8 cellular contexts compared by ENCODE assay signal in the genomic region with DNA sequence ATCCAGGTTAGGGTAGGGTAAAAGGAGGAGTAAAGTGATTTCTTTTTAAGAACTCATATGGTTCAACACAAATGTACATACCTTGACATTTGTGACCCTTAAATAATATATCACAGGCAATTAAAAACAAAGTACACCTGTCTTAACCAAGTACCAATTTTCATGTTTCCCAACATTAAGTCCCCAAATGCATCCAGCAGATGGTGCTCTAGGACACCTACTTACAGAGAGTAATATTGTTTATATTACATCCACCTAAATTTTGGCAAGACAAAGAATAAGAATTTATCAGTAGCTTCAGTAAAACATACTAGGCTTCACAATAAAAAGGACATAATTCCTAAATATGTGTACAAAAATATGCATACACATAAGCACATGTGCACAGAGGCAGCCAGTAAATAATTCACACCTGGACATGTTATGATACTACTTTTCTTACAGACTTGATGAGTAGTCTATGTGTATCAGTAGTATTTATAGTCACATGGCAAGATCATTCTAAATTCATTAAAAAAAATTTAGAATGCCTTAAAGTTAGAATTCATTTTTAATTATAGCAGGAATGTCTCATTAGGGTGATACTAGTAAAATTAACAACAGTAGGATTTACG.
DNase-seq lines count a peak whose midpoint lies in the region; ATAC-seq and FAIRE-seq lines count a peak whose summit lies in the region.

No MANE protein-coding gene starts in this region.

- H3K4me1 ChIP-seq in muscle layer of duodenum (ENCODE audit: control insufficient read depth in 1 of 2, insufficient read depth in 2 of 2, low read length in 2 of 2) (peaks cover 0 to 14% of the 10 kb centered on the region in 2 donors), aorta (ENCODE audit: control insufficient read depth in 1 of 2, insufficient read depth in 2 of 2, low read length in 2 of 2) (no peaks in the 10 kb centered on the region)

- H3K9me3 ChIP-seq in muscle layer of duodenum (ENCODE audit: control insufficient read depth in 1 of 2, low read length in 2 of 2) (no peaks in the 10 kb centered on the region), aorta (ENCODE audit: control insufficient read depth, low read length) (no peaks in the 10 kb centered on the region)

- H3K27ac ChIP-seq in muscle layer of duodenum (ENCODE audit: low read length) (peak overlapping the region; percentile 41), aorta (ENCODE audit: low read depth in 1 of 2, low read length in 2 of 2) (no peak overlapping the region)

- WGBS in aorta, 2 donors: 92 to 98% methylated on average over 1 of the region's 1 CpG

- H3K36me3 ChIP-seq in muscle layer of duodenum (ENCODE audit: control insufficient read depth in 1 of 2, insufficient read depth in 2 of 2, low read length in 2 of 2) (no peaks in the 10 kb centered on the region), aorta (ENCODE audit: control insufficient read depth in 1 of 2, insufficient read depth in 2 of 2, low read length in 1 of 2) (no peaks in the 10 kb centered on the region)

- intact Hi-C loops in aorta (cut with DNase I): no loop called here

- peak; percentile 72 for DNase-seq in DMS 273 (lab: John Stamatoyannopoulos, UW; ENCODE audit: unreplicated experiment)
- no peak for DNase-seq in DMS 273 treated with DMSO at 0.1 percent for 48 hours (lab: John Stamatoyannopoulos, UW)
- peak; percentile 6 for DNase-seq in RCC 7860 (ENCODE audit: low spot score)
- DNase-seq in aorta: no peak
- DNase-seq in NCI-H187 treated with DMSO at 0.1 percent for 48 hours (lab: John Stamatoyannopoulos, UW): no peak

- H3K27me3 ChIP-seq in muscle layer of duodenum (ENCODE audit: low read depth, low read length) (no peaks in the 10 kb centered on the region), aorta (ENCODE audit: control insufficient read depth in 1 of 2, insufficient read depth in 2 of 2, low read length in 1 of 2) (no peaks in the 10 kb centered on the region)

- peak; percentile 41 for FAIRE-seq in RCC 7860 (lab: Jason Lieb, UNC)
- peak; percentile 36 for FAIRE-seq in colon (lab: Jason Lieb, UNC)

- H3K4me3 ChIP-seq in muscle layer of duodenum (ENCODE audit: low read depth in 1 of 2, low read length in 2 of 2): no peak overlapping the region
- H3K4me3 ChIP-seq in aorta (ENCODE audit: low read length in 2 of 2): no peak overlapping the region

- peak; percentile 48 for ATAC-seq in HG02759 (IDR thresholded peaks at IDR 0.05; ENCODE audit: unreplicated experiment)
- ATAC-seq in aorta (ENCODE audit: low FRiP score): no peak

Comparison
In these comparisons a context has a peak if more than half of its experiments do, and no peak if none do; other contexts are left out.
1. DNase-seq: peak in DMS 273 (single experiment) and RCC 7860 (single experiment); none in DMS 273 treated with DMSO at 0.1 percent for 48 hours (single experiment), aorta (0 of 2) and NCI-H187 treated with DMSO at 0.1 percent for 48 hours (single experiment).